25 cellular contexts compared by ENCODE assay signal in genomic region chr15:90241343-90242192, GRCh38. TPM values are rescaled to one million over a fixed set of nuclear protein-coding genes. Genes with fewer than 3 reads are reported as not detected.
DNase-seq lines count a peak whose midpoint lies in the region; ATAC-seq and TF ChIP-seq lines count a peak whose summit lies in the region.
"Had no signal": no experiment of that assay in that cellular context is flagged by ENCODE, and none has a peak within 500 bp of the region (broad histone marks: within the 10 kb centered on the region; RNA-seq: fewer than 3 reads in every experiment).

No MANE protein-coding gene starts in this region.

- no peak overlapping the region for H2AFZ ChIP-seq in trophoblast cell (ENCODE audit: insufficient read depth, low read length, poor library complexity)

- no peak overlapping the region for H3K4me3 ChIP-seq in trophoblast cell (ENCODE audit: low read depth, low read length)
- H3K4me3 ChIP-seq: breast epithelium, dorsolateral prefrontal cortex, gastrocnemius medialis, thyroid gland had no signal

- H3K4me1 ChIP-seq in trophoblast cell (ENCODE audit: control insufficient read depth in 1 of 2, insufficient read depth in 2 of 2, low read length in 2 of 2) = no peaks in the 10 kb centered on the region
- H3K4me1 ChIP-seq: BE2C, breast epithelium, gastrocnemius medialis, thyroid gland had no signal

- H3K79me2 ChIP-seq in trophoblast cell (ENCODE audit: control insufficient read depth, insufficient read depth, low read length, poor library complexity) = no peaks in the 10 kb centered on the region

- H3K27ac ChIP-seq in trophoblast cell (ENCODE audit: low read depth, low read length) = no peak overlapping the region
- H3K27ac ChIP-seq: breast epithelium, gastrocnemius medialis, thyroid gland had no signal

- no peaks in the 10 kb centered on the region for H3K79me1 ChIP-seq in trophoblast cell (ENCODE audit: low read length)

- TF ChIP-seq CTCF in omental fat pad (IDR thresholded peaks at IDR 0.05) = no peak

- no CpG with 5 or more reads among the region's 22 CpGs for WGBS in trophoblast cell (ENCODE audit: extremely low coverage, insufficient coverage, insufficient read length)

- ATAC-seq in Right ventricle myocardium superior (ENCODE audit: poor library complexity) (peak; percentile 76), GM18511 (IDR thresholded peaks at IDR 0.05; ENCODE audit: unreplicated experiment) (no peak), omental fat pad (ENCODE audit: low FRiP score) (no peak)
- ATAC-seq: activated naive CD8-positive, alpha-beta T cell treated with anti-CD3 and anti-CD28 coated beads, Interleukin-2, amount 50 U/mL, for 24 hours; gastrocnemius medialis; HCT116; stimulated activated effector memory CD8-positive, alpha-beta T cell treated with anti-CD3 and anti-CD28 coated beads, Interleukin-12 subunit alpha, Interleukin-12 subunit beta, amount 100 ng/mL, for 72 hours had no signal

- no peak overlapping the region for H3K4ac ChIP-seq in trophoblast cell (ENCODE audit: low read depth, low read length)

- H3K36me3 ChIP-seq in trophoblast cell (ENCODE audit: control insufficient read depth in 1 of 2, insufficient read depth in 2 of 2, low read length in 2 of 2) = peaks cover 2 to 3% of the 10 kb centered on the region in 2 experiments
- H3K36me3 ChIP-seq: BE2C, breast epithelium had no signal

- H3K18ac ChIP-seq in trophoblast cell (ENCODE audit: low read length) = no peak overlapping the region

- no peak overlapping the region for H2BK5ac ChIP-seq in trophoblast cell (ENCODE audit: low read depth, low read length, poor library complexity)

- H2BK12ac ChIP-seq in trophoblast cell (ENCODE audit: low read length) = no peak overlapping the region

- DNase-seq in NCI-H1694 treated with DMSO at 0.1 percent for 48 hours (lab: John Stamatoyannopoulos, UW) (peak; percentile 3), NCI-H1694 (lab: John Stamatoyannopoulos, UW) (no peak), Right ventricle myocardium superior (no peak), trophoblast cell (peak; percentile 58 to 81), omental fat pad (ENCODE audit: low spot score) (no peak)
- DNase-seq: 8988T; activated CD4-positive, CD25-positive, alpha-beta regulatory T cell treated with anti-CD3 and anti-CD28 coated beads, Interleukin-2, amount 50 U/mL, for 72 hours; activated CD8-positive, alpha-beta memory T cell treated with anti-CD3 and anti-CD28 coated beads for 24 hours; activated naive CD8-positive, alpha-beta T cell treated with anti-CD3 and anti-CD28 coated beads, Interleukin-2, amount 50 U/mL, for 24 hours; BE2C; gastrocnemius medialis; KBM-7; midbrain; MV-4-11; NCI-H2081; SIG-M5; thyroid gland had no signal

- H2BK120ac ChIP-seq in trophoblast cell (ENCODE audit: insufficient read depth, low read length, poor library complexity) = no peak overlapping the region

- intact Hi-C loops in Right ventricle myocardium superior (cut with DNase I) = no loop called here

- H3K9ac ChIP-seq in trophoblast cell (ENCODE audit: low read length) = no peak overlapping the region

- no peak overlapping the region for H2AK5ac ChIP-seq in trophoblast cell (ENCODE audit: low read length)

- H3K14ac ChIP-seq in trophoblast cell (ENCODE audit: low read length) = no peak overlapping the region

- no peak overlapping the region for H4K91ac ChIP-seq in trophoblast cell (ENCODE audit: low read depth, low read length)

- H3K23ac ChIP-seq in trophoblast cell (ENCODE audit: low read length) = no peak overlapping the region

- H3K27me3 ChIP-seq in trophoblast cell (ENCODE audit: insufficient read depth, low read length) = no peaks in the 10 kb centered on the region
- H3K27me3 ChIP-seq: BE2C, breast epithelium, dorsolateral prefrontal cortex, gastrocnemius medialis, thyroid gland had no signal

- H3K4me2 ChIP-seq in trophoblast cell (ENCODE audit: low read length) = no peak overlapping the region

- no peak overlapping the region for H4K12ac ChIP-seq in trophoblast cell (ENCODE audit: low read depth, low read length)

- no peaks in the 10 kb centered on the region for H3K9me3 ChIP-seq in trophoblast cell (ENCODE audit: insufficient read depth, low read depth, low read length)
- H3K9me3 ChIP-seq: BE2C, breast epithelium, gastrocnemius medialis, thyroid gland had no signal

- H4K8ac ChIP-seq in trophoblast cell (ENCODE audit: low read depth, low read length) = no peak overlapping the region

RNA-seq across cellular contexts. Expression of gene GDPGP1, which starts 7.6 kb away (rescaled TPM):
- 9.1 TPM for total RNA-seq in Right ventricle myocardium superior
- polyA plus RNA-seq in trophoblast cell (2013) = 1.3 and 1.5 TPM in 2 replicates
- 1 to 10 TPM; 4.2 to 8.0 (median 5.2) TPM for total RNA-seq in omental fat pad

RNA-seq across cellular contexts. Expression of gene TTLL13, which starts 7.8 kb away (rescaled TPM):
- total RNA-seq in Right ventricle myocardium superior (not detected), omental fat pad (not detected)
- 0.05 and 0.06 TPM in 2 replicates for polyA plus RNA-seq in trophoblast cell (2013)
- total RNA-seq: epithelial cell of proximal tubule, G401, gastrocnemius medialis, pulmonary artery endothelial cell had no signal

RNA-seq across cellular contexts. Expression of gene CIB1, which starts 7.8 kb away (rescaled TPM):
- total RNA-seq in Right ventricle myocardium superior = 71.6 TPM
- polyA plus RNA-seq in trophoblast cell (2013) = 32.9 and 34.6 TPM in 2 replicates
- total RNA-seq in omental fat pad = 10 to 100 TPM; 27.9 to 48.3 (median 34.5) TPM

RNA-seq across cellular contexts. Expression of gene NGRN, which starts 23.9 kb away (rescaled TPM):
- total RNA-seq in Right ventricle myocardium superior (122 TPM), omental fat pad (10 to 100 TPM; 55.5 to 81.7 (median 71.6) TPM)
- polyA plus RNA-seq in trophoblast cell (2013) = 53.6 and 53.7 TPM in 2 replicates

RNA-seq across cellular contexts. Expression of gene SEMA4B, which starts 40.4 kb away (rescaled TPM):
- total RNA-seq in Right ventricle myocardium superior (24.6 TPM), omental fat pad (10 to 100 TPM in 3 of 4 donors, 1 to 10 TPM in 1; 9.3 to 24.4 (median 17.6) TPM)
- 20.8 and 21.0 TPM in 2 replicates for polyA plus RNA-seq in trophoblast cell (2013)

Comparison
In these comparisons a context has a peak if more than half of its experiments do, and no peak if none do; other contexts are left out.
1. DNase-seq: peak in NCI-H1694 treated with DMSO at 0.1 percent for 48 hours (single experiment) and trophoblast cell (2 of 2); none in NCI-H1694 (single experiment), Right ventricle myocardium superior (single experiment) and omental fat pad (single experiment).